ENCODE assay signal across 1 cellular context in genomic region chr12:3752741-3753486, GRCh38.
TF ChIP-seq lines count a peak whose summit lies in the region.

Gene CRACR2A (minus strand): TSS chr12:3753109. CDS start chr12:3696999, 56,110 bp downstream.

TF ChIP-seq in GM12878, 131 proteins besides CTCF, POLR2A, EP300 and RAD21 (continued from another document):
- TF ChIP-seq BCLAF1 (IDR thresholded peaks at IDR 0.05) (no peak), SMARCA5 (IDR thresholded peaks at IDR 0.05) (peak; percentile 97), SREBF1 (IDR thresholded peaks at IDR 0.05; ENCODE audit: low read length) (no peak), IRF4 (IDR thresholded peaks at IDR 0.05; ENCODE audit: low read depth, low read length) (no peak), SIN3A (IDR thresholded peaks at IDR 0.05; ENCODE audit: low read depth, low read length) (no peak), PAX5 (IDR thresholded peaks at IDR 0.05; ENCODE audit: borderline replicate concordance, low read depth, low read length) (peak; percentile 69; the same call in 1 of the 2 replicates), IRF5 (IDR thresholded peaks at IDR 0.05; ENCODE audit: borderline replicate concordance) (no peak), KAT2A (conservative IDR thresholded peaks at IDR 0.05; ENCODE audit: control insufficient read depth, low read depth, low read length) (no peak), MAX (IDR thresholded peaks at IDR 0.05; ENCODE audit: low read depth, low read length) (no peak), CEBPB (IDR thresholded peaks at IDR 0.05; ENCODE audit: borderline replicate concordance in 1 of 2, low read depth in 2 of 2, low read length in 2 of 2) (no peak), BMI1 (IDR thresholded peaks at IDR 0.05; ENCODE audit: borderline replicate concordance) (no peak), CREB1 (IDR thresholded peaks at IDR 0.05; ENCODE audit: low read depth) (0 out of 2 replicates have a peak, but pooled peaks have one; percentile 3), SP1 (IDR thresholded peaks at IDR 0.05; ENCODE audit: low read depth, low read length) (no peak), TAF1 (IDR thresholded peaks at IDR 0.05; ENCODE audit: borderline replicate concordance, low read depth, low read length) (peak; percentile 56; the same call in 1 of the 2 replicates), HDAC2 (IDR thresholded peaks at IDR 0.05) (no peak)
